Comparison of ENCODE assay signal across 8 cellular contexts in the genomic region with DNA sequence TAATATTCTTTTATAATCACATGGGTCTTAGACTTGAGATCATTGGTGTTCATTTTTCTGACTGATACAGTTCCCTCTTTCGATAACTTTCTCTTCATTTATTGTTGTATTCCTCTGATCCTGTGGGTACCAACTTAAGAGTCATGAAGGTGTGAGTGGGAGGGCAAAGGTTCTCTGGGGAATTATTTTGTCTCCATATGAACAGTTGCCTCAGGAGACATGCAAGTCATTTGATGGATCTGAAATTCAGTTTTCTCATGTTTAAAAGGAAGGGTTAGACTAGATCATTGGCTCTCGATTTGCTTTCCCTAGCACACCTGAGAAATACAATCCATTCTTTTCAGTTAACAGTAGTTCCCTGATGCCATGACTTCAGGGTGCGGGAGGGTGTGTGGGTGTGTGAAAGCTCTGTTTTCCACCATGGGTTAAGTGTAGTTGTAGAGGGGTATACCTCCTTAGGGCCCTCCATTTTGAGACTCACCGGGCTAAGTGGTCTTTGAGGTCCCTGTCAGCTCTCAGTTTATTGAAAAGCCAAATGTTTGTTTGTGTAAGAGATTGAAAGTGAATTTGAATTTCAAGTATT. TPM values are rescaled to one million over a fixed set of nuclear protein-coding genes. Genes with fewer than 3 reads are reported as not detected.
DNase-seq lines count a peak whose midpoint lies in the region; ATAC-seq and TF ChIP-seq lines count a peak whose summit lies in the region.

No MANE protein-coding gene starts in this region.

- H3K36me3 Mint-ChIP-seq in IgD-negative memory B cell (peaks cover 13% of the 10 kb centered on the region), brain (peaks cover 39% of the 10 kb centered on the region), naive B cell (peaks cover 8 to 23% of the 10 kb centered on the region in 2 donors)

- DNase-seq in AG10803 (ENCODE audit: low read depth) (no peak), naive B cell (no peak), NCI-H2171 (lab: John Stamatoyannopoulos, UW) (no peak), COR-L47 (lab: John Stamatoyannopoulos, UW) (no peak), NCI-H524 (lab: John Stamatoyannopoulos, UW) (no peak), ecto neural progenitor cell (ENCODE audit: low spot score) (no peak)

- H3K9me3 Mint-ChIP-seq in IgD-negative memory B cell: no peaks in the 10 kb centered on the region
- peaks cover 0 to 3% (median 0%) of the 10 kb centered on the region in 5 experiments for H3K9me3 Mint-ChIP-seq in brain
- no peaks in the 10 kb centered on the region for H3K9me3 Mint-ChIP-seq in naive B cell

- peak overlapping the region; percentile 69 for H3K4me3 ChIP-seq in AG10803 (ENCODE audit: low read length)

- H3K27me3 Mint-ChIP-seq in IgD-negative memory B cell (no peaks in the 10 kb centered on the region), brain (no peaks in the 10 kb centered on the region), naive B cell (no peaks in the 10 kb centered on the region)

- ATAC-seq in naive B cell (ENCODE audit: low read depth in 2 of 2): no peak

- H3K27ac Mint-ChIP-seq in IgD-negative memory B cell (peak overlapping the region; percentile 69 to 96 (median 81)), brain (peak overlapping the region; percentile 24 to 91 (median 78)), naive B cell (peak overlapping the region; percentile 61 to 93 (median 84))

- TF ChIP-seq CTCF in AG10803 (conservative IDR thresholded peaks at IDR 0.05; ENCODE audit: low read length) (no peak), brain (conservative IDR thresholded peaks at IDR 0.05) (no peak)

- H3K4me1 Mint-ChIP-seq in IgD-negative memory B cell (peaks cover 22 to 38% (median 33%) of the 10 kb centered on the region in 3 donors), brain (peaks cover 28% of the 10 kb centered on the region), naive B cell (peaks cover 33 to 48% (median 45%) of the 10 kb centered on the region in 3 donors)

- peak overlapping the region; percentile 89 to 94 (median 92) for H3K4me3 Mint-ChIP-seq in IgD-negative memory B cell
- H3K4me3 Mint-ChIP-seq in brain: peak overlapping the region; percentile 84 to 91 (median 85)
- peak overlapping the region; percentile 82 to 98 (median 92) for H3K4me3 Mint-ChIP-seq in naive B cell

RNA-seq across cellular contexts. Expression of a gene that starts 47.8 kb away (rescaled TPM):
- 30.4 TPM for polyA plus RNA-seq in IgD-negative memory B cell
- polyA plus RNA-seq in brain (ENCODE audit: insufficient read depth, low read depth, low replicate concordance): 2.1 TPM
- 10 to 100 TPM in 5 of 6 donors, 1 to 10 TPM in 1; 7.5 to 43.2 (median 20.5) TPM for polyA plus RNA-seq in naive B cell (ENCODE audit: low read depth in 6 of 6)
